Comparison of ENCODE assay signal across 8 cellular contexts in genomic region chr7:143901360-143901709, GRCh38. TPM values are rescaled to one million over a fixed set of nuclear protein-coding genes. Genes with fewer than 3 reads are reported as not detected.
DNase-seq lines count a peak whose midpoint lies in the region; ATAC-seq, FAIRE-seq and TF ChIP-seq lines count a peak whose summit lies in the region.

No MANE protein-coding gene starts in this region.

- H3K27me3 ChIP-seq in right atrium auricular region: no peaks in the 10 kb centered on the region
- no peaks in the 10 kb centered on the region for H3K27me3 ChIP-seq in psoas muscle (ENCODE audit: insufficient read depth in 3 of 3, low read length in 2 of 3)

- H3K9me3 ChIP-seq in right atrium auricular region (no peaks in the 10 kb centered on the region), psoas muscle (no peaks in the 10 kb centered on the region)

- ATAC-seq in HG03196 (IDR thresholded peaks at IDR 0.05; ENCODE audit: unreplicated experiment) (peak; percentile 20), psoas muscle (peak; percentile 44 to 64 (median 54)), GM19324 (IDR thresholded peaks at IDR 0.05; ENCODE audit: low FRiP score, unreplicated experiment) (no peak), GM18502 (IDR thresholded peaks at IDR 0.05; ENCODE audit: poor library complexity, unreplicated experiment) (no peak)

- H3K4me1 ChIP-seq in right atrium auricular region (peaks cover 0 to 34% of the 10 kb centered on the region in 2 donors), psoas muscle (peaks cover 10% of the 10 kb centered on the region)

- intact Hi-C loops in psoas muscle (cut with DNase I): loop anchor here in 1 of 2 donors (2.0 kb wide), 1 partner anchor 15 kb away; no protein-coding TSS in a partner anchor

- WGBS in adipose tissue, 3 donors: 0% methylated on average over 15 of the region's 15 CpGs
- WGBS in psoas muscle, 3 donors: 0 to 1% (median 0%) methylated on average over 15 of the region's 15 CpGs

- H3K36me3 ChIP-seq in right atrium auricular region (no peaks in the 10 kb centered on the region), psoas muscle (ENCODE audit: insufficient read depth in 1 of 2, low read depth in 1 of 2) (no peaks in the 10 kb centered on the region)

- DNase-seq in COLO668 (lab: John Stamatoyannopoulos, UW; ENCODE audit: unreplicated experiment) (peak; percentile 57), right atrium auricular region (ENCODE audit: low spot score) (no peak), psoas muscle (peak; percentile 35 to 70), H54 (ENCODE audit: insufficient read length, low spot score) (no peak)

- TF ChIP-seq CTCF in right atrium auricular region (IDR thresholded peaks at IDR 0.05): no peak
- TF ChIP-seq CTCF in psoas muscle (IDR thresholded peaks at IDR 0.05): no peak

- FAIRE-seq in H54 (lab: Jason Lieb, UNC): no peak

- H3K27ac ChIP-seq in adipose tissue (ENCODE audit: low read depth, low read length) (peak overlapping the region; percentile 44), right atrium auricular region (peak overlapping the region; percentile 89 to 96), psoas muscle (peak overlapping the region; percentile 88)

- no peak for TF ChIP-seq POLR2A in H54 (IDR thresholded peaks at IDR 0.05; ENCODE audit: low read depth, low read length)

- H3K4me3 ChIP-seq in right atrium auricular region: peak overlapping the region; percentile 61 to 85
- H3K4me3 ChIP-seq in psoas muscle: peak overlapping the region; percentile 90

RNA-seq across cellular contexts. Expression of gene TCAF1, which starts 0.6 kb away (rescaled TPM):
- polyA plus RNA-seq in adipose tissue: 10 to 100 TPM; 12.2 to 42.3 (median 21.8) TPM
- total RNA-seq in right atrium auricular region: 10 to 100 TPM; 27.9 to 32.1 TPM
- total RNA-seq in psoas muscle: 100 to 1,000 TPM in 2 of 4 donors, 10 to 100 TPM in 2; 19.5 to 107 (median 62.1) TPM
- 10 to 100 TPM in 1 of 3 donors, 1 to 10 TPM in 2; 4.3 to 12.0 (median 9.2) TPM for polyA plus RNA-seq in psoas muscle

RNA-seq across cellular contexts. Expression of gene OR2F2, which starts 33.7 kb away (rescaled TPM):
- polyA plus RNA-seq in adipose tissue (not detected), psoas muscle (not detected)
- total RNA-seq in right atrium auricular region (not detected), psoas muscle (not detected)

RNA-seq across cellular contexts. Expression of gene OR2F1, which starts 53.3 kb away (rescaled TPM):
- polyA plus RNA-seq in adipose tissue (not detected), psoas muscle (not detected)
- total RNA-seq in right atrium auricular region (not detected), psoas muscle (not detected)

Comparison
In these comparisons a context has a peak if more than half of its experiments do, and no peak if none do; other contexts are left out.
1. DNase-seq: peak in COLO668 (single experiment) and psoas muscle (2 of 2); none in right atrium auricular region (single experiment) and H54 (single experiment).
2. ATAC-seq: peak in HG03196 (single experiment) and psoas muscle (4 of 4); none in GM19324 (single experiment) and GM18502 (single experiment).
3. Peak in every context shown above with its lines, with median percentiles within 50 percentile points of each other: H3K27ac ChIP-seq.